In genomic region chr12:48351022-48351708, GRCh38 we compare ENCODE assay signal across 1 cellular context.
TF ChIP-seq lines count a peak whose summit lies in the region.

No MANE protein-coding gene starts in this region.

TF ChIP-seq in HepG2, 621 proteins besides CTCF, POLR2A, EP300 and RAD21 (continued from another document):
- TF ChIP-seq ZBTB49 (CRISPR knock-in tag; IDR thresholded peaks at IDR 0.05; ENCODE audit: borderline replicate concordance), result no peak
- no peak for TF ChIP-seq ZBTB38 (CRISPR knock-in tag; IDR thresholded peaks at IDR 0.05)
- TF ChIP-seq NFKBIZ (CRISPR knock-in tag; IDR thresholded peaks at IDR 0.05), result no peak; the same call in 1 of the 2 replicates
- no peak for TF ChIP-seq RFX5 (IDR thresholded peaks at IDR 0.05; ENCODE audit: low read depth, low read length)
- 0 out of 2 replicates have a peak, but pooled peaks have one; percentile 15 for TF ChIP-seq ZNF629 (CRISPR knock-in tag; conservative IDR thresholded peaks at IDR 0.05)
- TF ChIP-seq ZNF180 (CRISPR knock-in tag; IDR thresholded peaks at IDR 0.05; ENCODE audit: borderline replicate concordance, low read depth), result no peak
- no peak for TF ChIP-seq ZNF318 (CRISPR knock-in tag; IDR thresholded peaks at IDR 0.05)
- TF ChIP-seq ETV5 (CRISPR knock-in tag; IDR thresholded peaks at IDR 0.05; ENCODE audit: borderline replicate concordance), result peak; percentile 29; the same call in 1 of the 2 replicates
- no peak for TF ChIP-seq SMARCC2 (IDR thresholded peaks at IDR 0.05)
- peak; percentile 60; the same call in 1 of the 2 replicates for TF ChIP-seq CCDC6 (CRISPR knock-in tag; IDR thresholded peaks at IDR 0.05)
- TF ChIP-seq ZNF18 (CRISPR knock-in tag; IDR thresholded peaks at IDR 0.05; ENCODE audit: insufficient replicate concordance), result no peak
- TF ChIP-seq ZNF484 (CRISPR knock-in tag; IDR thresholded peaks at IDR 0.05; ENCODE audit: borderline replicate concordance, low read depth), result no peak
- no peak for TF ChIP-seq KMT2B (CRISPR knock-in tag; IDR thresholded peaks at IDR 0.05)
- TF ChIP-seq ZSCAN21 (CRISPR knock-in tag; IDR thresholded peaks at IDR 0.05; ENCODE audit: borderline replicate concordance), result 0 out of 2 replicates have a peak, but pooled peaks have one; percentile 28
- no peak for TF ChIP-seq LCORL (IDR thresholded peaks at IDR 0.05)
- TF ChIP-seq LCORL (CRISPR knock-in tag; IDR thresholded peaks at IDR 0.05), result no peak
- TF ChIP-seq RAD51 (IDR thresholded peaks at IDR 0.05; ENCODE audit: borderline replicate concordance), result no peak
- TF ChIP-seq GLMP (CRISPR knock-in tag; IDR thresholded peaks at IDR 0.05; ENCODE audit: borderline replicate concordance), result no peak
- TF ChIP-seq DDIT3 (CRISPR knock-in tag; IDR thresholded peaks at IDR 0.05), result no peak
- no peak for TF ChIP-seq IRF1 (CRISPR knock-in tag; IDR thresholded peaks at IDR 0.05; ENCODE audit: low read depth)
- TF ChIP-seq ZNF703 (CRISPR knock-in tag; IDR thresholded peaks at IDR 0.05; ENCODE audit: borderline replicate concordance), result no peak
